In genomic region chr5:77767301-77767700, GRCh38 we compare ENCODE assay signal across 24 cellular contexts.
"Had no signal": no experiment of that assay in that cellular context is flagged by ENCODE, and none has a peak within 500 bp of the region (broad histone marks: within the 10 kb centered on the region; RNA-seq: fewer than 3 reads in every experiment).

No MANE protein-coding gene starts in this region.

- H3K4me3 ChIP-seq: ascending aorta, cardiac muscle cell, MG63, SK-N-MC had no signal

- FAIRE-seq: RCC 7860, TTC549 had no signal

- H3K9me3 ChIP-seq: ascending aorta had no signal

- H3K27ac ChIP-seq: ascending aorta, cardiac muscle cell, SK-N-MC had no signal

- DNase-seq: activated CD4-positive, alpha-beta T cell treated with anti-CD3 and anti-CD28 coated beads for 36 hours; activated CD4-positive, alpha-beta T cell treated with anti-CD3 and anti-CD28 coated beads, Interleukin-2, amount 10 ng/mL, durations not matched to agents 7 days and 5 days; activated CD4-positive, alpha-beta T cell treated with anti-CD3 and anti-CD28 coated beads, Interleukin-2, amount 50 U/mL, for 48 hours; activated CD8-positive, alpha-beta T cell treated with anti-CD3 and anti-CD28 coated beads, Interleukin-2, amount 10 ng/mL, durations not matched to agents 7 days and 5 days; activated gamma-delta T cell; activated naive CD4-positive, alpha-beta T cell treated with Interleukin-2 at 50 U/mL for 16 hours; activated naive CD8-positive, alpha-beta T cell treated with anti-CD3 and anti-CD28 coated beads, Interleukin-2, amount 10 ng/mL, durations not matched to agents 7 days and 5 days; activated T-cell treated with anti-CD3 and anti-CD28 coated beads, Interleukin-2, amount 50 U/mL, for 24 hours; amygdala; Karpas-422; MG63; NCI-H1048; NCI-H1105 treated with DMSO at 0.1 percent for 48 hours; NCI-H1436; NCI-H1694; NCI-H1930; NCI-H345; NCI-H524 treated with DMSO at 0.1 percent for 48 hours; Right ventricle myocardium superior had no signal

- H3K27me3 ChIP-seq: ascending aorta, cardiac muscle cell, MG63 had no signal
